In genomic region chr21:28100366-28100765, GRCh38 we compare ENCODE assay signal across 22 cellular contexts.
"Had no signal": no experiment of that assay in that cellular context is flagged by ENCODE, and none has a peak within 500 bp of the region (broad histone marks: within the 10 kb centered on the region; RNA-seq: fewer than 3 reads in every experiment).

No MANE protein-coding gene starts in this region.

- H3K27ac ChIP-seq: body of pancreas, stomach, upper lobe of left lung had no signal

- ATAC-seq: activated CD8-positive, alpha-beta T cell treated with anti-CD3 and anti-CD28 coated beads for 36 hours; body of pancreas; effector memory CD8-positive, alpha-beta T cell; left lobe of liver; right cardiac atrium had no signal

- H3K9me3 Mint-ChIP-seq: activated CD8-positive, alpha-beta T cell treated with anti-CD3 and anti-CD28 coated beads for 36 hours; activated naive CD4-positive, alpha-beta T cell treated with anti-CD3 and anti-CD28 coated beads for 36 hours; activated T-helper 2 cell treated with anti-CD3 and anti-CD28 coated beads, Interferon-gamma antibody, Interleukin-2, Interleukin-4, amounts not matched to agents 10 μg/mL and 5 μg/mL and 100 μg/mL, durations not matched to agents 14 hours and 24 hours and 36 hours; nephron progenitor cell had no signal

- H3K4me3 ChIP-seq: body of pancreas, stomach, upper lobe of left lung had no signal

- H3K4me3 Mint-ChIP-seq: activated CD8-positive, alpha-beta T cell treated with anti-CD3 and anti-CD28 coated beads for 36 hours; activated naive CD4-positive, alpha-beta T cell treated with anti-CD3 and anti-CD28 coated beads for 36 hours; effector memory CD8-positive, alpha-beta T cell; nephron progenitor cell had no signal

- DNase-seq: activated CD4-positive, alpha-beta T cell treated with anti-CD3 and anti-CD28 coated beads for 48 hours; activated CD4-positive, CD25-positive, alpha-beta regulatory T cell; activated CD8-positive, alpha-beta T cell treated with anti-CD3 and anti-CD28 coated beads for 36 hours; activated naive CD4-positive, alpha-beta T cell treated with anti-CD3 and anti-CD28 coated beads for 36 hours; activated T-cell treated with anti-CD3 and anti-CD28 coated beads, Interleukin-2, amount 50 U/mL, for 1 hour; body of pancreas; dermis blood vessel endothelial cell; effector memory CD8-positive, alpha-beta T cell; foreskin fibroblast; head of caudate nucleus; kidney; midbrain; nephron progenitor cell; nucleus accumbens; right cardiac atrium; small intestine; stimulated activated CD4-positive, alpha-beta T cell treated with anti-CD3 and anti-CD28 coated beads, Interleukin-4, amount 100 ng/mL, for 1 hour; stomach; T-helper 9 cell; upper lobe of left lung had no signal

- H3K9me3 ChIP-seq: body of pancreas, stomach, upper lobe of left lung had no signal

- H3K27me3 ChIP-seq: body of pancreas, stomach, upper lobe of left lung had no signal

- H3K27ac Mint-ChIP-seq: activated CD8-positive, alpha-beta T cell treated with anti-CD3 and anti-CD28 coated beads for 36 hours; activated naive CD4-positive, alpha-beta T cell treated with anti-CD3 and anti-CD28 coated beads for 36 hours; activated T-helper 2 cell treated with anti-CD3 and anti-CD28 coated beads, Interferon-gamma antibody, Interleukin-2, Interleukin-4, amounts not matched to agents 10 μg/mL and 5 μg/mL and 100 μg/mL, durations not matched to agents 14 hours and 24 hours and 36 hours; effector memory CD8-positive, alpha-beta T cell; nephron progenitor cell had no signal

- H3K27me3 Mint-ChIP-seq: activated CD8-positive, alpha-beta T cell treated with anti-CD3 and anti-CD28 coated beads for 36 hours; effector memory CD8-positive, alpha-beta T cell had no signal

- H3K4me1 ChIP-seq: body of pancreas, upper lobe of left lung had no signal

- H3K36me3 ChIP-seq: stomach, upper lobe of left lung had no signal

- H3K4me1 Mint-ChIP-seq: nephron progenitor cell had no signal
